ENCODE assay signal across 21 cellular contexts in genomic region chr2:135615404-135615803, GRCh38.
A peak's percentile ranks its signal among the peaks of the same experiment; 100 is the strongest.
DNase-seq lines count a peak whose midpoint lies in the region; ATAC-seq and TF ChIP-seq lines count a peak whose summit lies in the region.
"Had no signal": no experiment of that assay in that cellular context is flagged by ENCODE, and none has a peak within 500 bp of the region (broad histone marks: within the 10 kb centered on the region; RNA-seq: fewer than 3 reads in every experiment).

No MANE protein-coding gene starts in this region.

- no peak overlapping the region for H2AFZ ChIP-seq in neural progenitor cell (replicated peaks)
- H2AFZ ChIP-seq: GM23338, PC-9 had no signal

- no peak overlapping the region for H3K4me3 ChIP-seq in epithelial cell of proximal tubule (ENCODE audit: low read depth, low read length)
- H3K4me3 ChIP-seq in neural progenitor cell: no peak overlapping the region
- H3K4me3 ChIP-seq: GM23338, PC-9 had no signal

- H3K27me3 Mint-ChIP-seq in neural progenitor cell (ENCODE audit: insufficient read depth, low read depth): no peaks in the 10 kb centered on the region

- ATAC-seq in GM18909 (IDR thresholded peaks at IDR 0.05; ENCODE audit: poor library complexity, unreplicated experiment) (peak; percentile 65), HG03460 (IDR thresholded peaks at IDR 0.05; ENCODE audit: unreplicated experiment) (no peak), HG02981 (IDR thresholded peaks at IDR 0.05; ENCODE audit: unreplicated experiment) (no peak)
- ATAC-seq: GM23338, HCT116 had no signal

- no peaks in the 10 kb centered on the region for H3K79me2 ChIP-seq in neural progenitor cell (ENCODE audit: low read depth)

- H3K4me3 Mint-ChIP-seq in neural progenitor cell: no peak overlapping the region
- H3K4me3 Mint-ChIP-seq: GM23338 had no signal

- no peak overlapping the region for H3K27ac Mint-ChIP-seq in neural progenitor cell
- H3K27ac Mint-ChIP-seq: GM23338 had no signal

- no peaks in the 10 kb centered on the region for H3K9me3 Mint-ChIP-seq in neural progenitor cell
- H3K9me3 Mint-ChIP-seq: GM23338 had no signal

- peak overlapping the region; percentile 18 for H3K27ac ChIP-seq in neural progenitor cell
- H3K27ac ChIP-seq: C4-2B, HL-60, PC-9 had no signal

- DNase-seq in HK-2 (ENCODE audit: unreplicated experiment) (peak; percentile 21), epithelial cell of proximal tubule (ENCODE audit: low read depth) (peak; percentile 59), neural progenitor cell (ENCODE audit: low spot score) (no peak), occipital lobe (lab: John Stamatoyannopoulos, UW) (no peak)
- DNase-seq in activated naive CD4-positive, alpha-beta T cell (lab: John Stamatoyannopoulos, UW): no peak
- DNase-seq: DMS153, EL, KG1, NCI-H1048, NCI-H2081 treated with DMSO at 0.1 percent for 48 hours, NCI-H510A treated with DMSO at 0.1 percent for 48 hours, NCI-H82, PC-9, SW 1271 had no signal

- no peaks in the 10 kb centered on the region for H3K4me1 ChIP-seq in neural progenitor cell

- H3K36me3 Mint-ChIP-seq in neural progenitor cell: peaks cover 9% of the 10 kb centered on the region

- H3K27me3 ChIP-seq in neural progenitor cell: no peaks in the 10 kb centered on the region

- peaks cover 3% of the 10 kb centered on the region for H3K4me1 Mint-ChIP-seq in neural progenitor cell
- H3K4me1 Mint-ChIP-seq: GM23338 had no signal

- H3K9ac ChIP-seq in neural progenitor cell: no peak overlapping the region

- H3F3A ChIP-seq in neural progenitor cell (ENCODE audit: low read depth): no peaks in the 10 kb centered on the region

- H3K9me3 ChIP-seq in neural progenitor cell (ENCODE audit: low read depth): no peaks in the 10 kb centered on the region

- no peak for TF ChIP-seq CTCF in epithelial cell of proximal tubule (conservative IDR thresholded peaks at IDR 0.05; ENCODE audit: low read depth, low read length)
- no peak for TF ChIP-seq CTCF in neural progenitor cell (IDR thresholded peaks at IDR 0.05)

- no peaks in the 10 kb centered on the region for H4K20me1 ChIP-seq in neural progenitor cell (ENCODE audit: low read depth)

- H3K36me3 ChIP-seq in neural progenitor cell: no peaks in the 10 kb centered on the region

- no peak overlapping the region for H3K4me2 ChIP-seq in neural progenitor cell
- H3K4me2 ChIP-seq: GM23338, PC-9 had no signal

Comparison
In these comparisons a context has a peak if more than half of its experiments do, and no peak if none do; other contexts are left out.
1. DNase-seq: peak in HK-2 (single experiment) and epithelial cell of proximal tubule (single experiment); none in neural progenitor cell (single experiment), activated naive CD4-positive, alpha-beta T cell (0 of 4) and occipital lobe (single experiment).